In genomic region chr10:32890444-32890843, GRCh38 we compare ENCODE assay signal across 25 cellular contexts.
"Had no signal": no experiment of that assay in that cellular context is flagged by ENCODE, and none has a peak within 500 bp of the region (broad histone marks: within the 10 kb centered on the region; RNA-seq: fewer than 3 reads in every experiment).

No MANE protein-coding gene starts in this region.

- H3K4me3 Mint-ChIP-seq: memory B cell; naive thymus-derived CD8-positive, alpha-beta T cell; nephron progenitor cell; stimulated activated memory B cell treated with anti-CD40 and anti-IgM and Interleukin-4, amounts not matched to agents 10 μg/mL and 1 μg/mL and 100 μg/mL, for 72 hours; stimulated activated naive CD8-positive, alpha-beta T cell treated with anti-CD3 and anti-CD28 coated beads, Interleukin-15, Interleukin-2, amounts not matched to agents 100 ng/mL and 50 ng/mL, for 24 hours had no signal

- H3K27ac ChIP-seq: dorsolateral prefrontal cortex, epithelial cell of prostate, gastrocnemius medialis, psoas muscle, skin epidermis, spleen, thoracic aorta, tibial nerve, vagina had no signal

- FAIRE-seq: colon, kidney had no signal

- H3K9me3 ChIP-seq: gastrocnemius medialis, psoas muscle, spleen, thoracic aorta, tibial nerve, vagina had no signal

- H3K27me3 ChIP-seq: dorsolateral prefrontal cortex, gastrocnemius medialis, spleen, tibial nerve, vagina had no signal

- H3K4me1 ChIP-seq: gastrocnemius medialis, psoas muscle, tibial nerve, vagina had no signal

- H3K4me3 ChIP-seq: dorsolateral prefrontal cortex, gastrocnemius medialis, lung, psoas muscle, skin epidermis, spleen, thoracic aorta, tibial nerve, vagina had no signal

- H3K9me3 Mint-ChIP-seq: memory B cell; naive thymus-derived CD8-positive, alpha-beta T cell; nephron progenitor cell; stimulated activated memory B cell treated with anti-CD40 and anti-IgM and Interleukin-4, amounts not matched to agents 10 μg/mL and 1 μg/mL and 100 μg/mL, for 72 hours; stimulated activated naive CD8-positive, alpha-beta T cell treated with anti-CD3 and anti-CD28 coated beads, Interleukin-15, Interleukin-2, amounts not matched to agents 100 ng/mL and 50 ng/mL, for 24 hours had no signal

- H3K27me3 Mint-ChIP-seq: memory B cell; naive thymus-derived CD8-positive, alpha-beta T cell; stimulated activated memory B cell treated with anti-CD40 and anti-IgM and Interleukin-4, amounts not matched to agents 10 μg/mL and 1 μg/mL and 100 μg/mL, for 72 hours; stimulated activated naive CD8-positive, alpha-beta T cell treated with anti-CD3 and anti-CD28 coated beads, Interleukin-15, Interleukin-2, amounts not matched to agents 100 ng/mL and 50 ng/mL, for 24 hours had no signal

- H3K27ac Mint-ChIP-seq: memory B cell; naive thymus-derived CD8-positive, alpha-beta T cell; nephron progenitor cell; stimulated activated memory B cell treated with anti-CD40 and anti-IgM and Interleukin-4, amounts not matched to agents 10 μg/mL and 1 μg/mL and 100 μg/mL, for 72 hours; stimulated activated naive CD8-positive, alpha-beta T cell treated with anti-CD3 and anti-CD28 coated beads, Interleukin-15, Interleukin-2, amounts not matched to agents 100 ng/mL and 50 ng/mL, for 24 hours had no signal

- ATAC-seq: esophagus mucosa; gastrocnemius medialis; left lobe of liver; naive thymus-derived CD8-positive, alpha-beta T cell; right cardiac atrium; stimulated activated memory B cell treated with anti-CD40 and anti-IgM and Interleukin-4, amounts not matched to agents 10 μg/mL and 1 μg/mL and 100 μg/mL, for 72 hours had no signal

- DNase-seq: dorsolateral prefrontal cortex; effector CD4-positive, alpha-beta T cell; gastrocnemius medialis; head of caudate nucleus; kidney; midbrain; naive thymus-derived CD8-positive, alpha-beta T cell; nephron progenitor cell; nucleus accumbens; psoas muscle; right cardiac atrium; spleen; stimulated activated CD4-positive, alpha-beta T cell treated with anti-CD3 and anti-CD28 coated beads, Interleukin-4, amount 100 ng/mL, for 4 hours had no signal

- H3K36me3 ChIP-seq: gastrocnemius medialis, thoracic aorta, vagina had no signal
